1 cellular context compared by ENCODE assay signal in the genomic region with DNA sequence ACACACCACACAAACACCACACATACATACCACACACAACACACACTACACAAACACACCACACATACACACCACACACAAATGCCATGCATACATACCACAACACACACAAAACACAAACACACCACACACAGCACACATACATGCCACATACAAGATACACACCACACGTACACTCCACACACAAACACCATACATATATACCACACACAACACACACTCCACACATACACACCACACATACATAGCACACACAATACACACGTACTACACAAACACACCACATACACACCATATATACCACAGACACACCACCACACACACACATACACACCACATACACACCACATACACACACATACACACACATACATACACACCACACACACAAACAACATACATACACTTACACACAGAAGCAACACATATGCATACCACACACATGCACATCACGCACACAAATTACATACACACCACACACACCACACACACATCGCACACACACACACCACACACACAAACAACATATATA.
TF ChIP-seq lines count a peak whose summit lies in the region.

No MANE protein-coding gene starts in this region.

TF ChIP-seq in HEK293, 187 proteins besides CTCF, POLR2A, EP300 and RAD21 (continued from another document):
- TF ChIP-seq, protein P1, sequence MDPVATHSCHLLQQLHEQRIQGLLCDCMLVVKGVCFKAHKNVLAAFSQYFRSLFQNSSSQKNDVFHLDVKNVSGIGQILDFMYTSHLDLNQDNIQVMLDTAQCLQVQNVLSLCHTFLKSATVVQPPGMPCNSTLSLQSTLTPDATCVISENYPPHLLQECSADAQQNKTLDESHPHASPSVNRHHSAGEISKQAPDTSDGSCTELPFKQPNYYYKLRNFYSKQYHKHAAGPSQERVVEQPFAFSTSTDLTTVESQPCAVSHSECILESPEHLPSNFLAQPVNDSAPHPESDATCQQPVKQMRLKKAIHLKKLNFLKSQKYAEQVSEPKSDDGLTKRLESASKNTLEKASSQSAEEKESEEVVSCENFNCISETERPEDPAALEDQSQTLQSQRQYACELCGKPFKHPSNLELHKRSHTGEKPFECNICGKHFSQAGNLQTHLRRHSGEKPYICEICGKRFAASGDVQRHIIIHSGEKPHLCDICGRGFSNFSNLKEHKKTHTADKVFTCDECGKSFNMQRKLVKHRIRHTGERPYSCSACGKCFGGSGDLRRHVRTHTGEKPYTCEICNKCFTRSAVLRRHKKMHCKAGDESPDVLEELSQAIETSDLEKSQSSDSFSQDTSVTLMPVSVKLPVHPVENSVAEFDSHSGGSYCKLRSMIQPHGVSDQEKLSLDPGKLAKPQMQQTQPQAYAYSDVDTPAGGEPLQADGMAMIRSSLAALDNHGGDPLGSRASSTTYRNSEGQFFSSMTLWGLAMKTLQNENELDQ (tag by site-specific recombination; IDR thresholded peaks at IDR 0.05; ENCODE audit: low read depth): no peak
- TF ChIP-seq ZNF785 (tag by site-specific recombination; IDR thresholded peaks at IDR 0.05) (no peak; the same call in 1 of the 2 replicates), ZNF184 (tag by site-specific recombination; IDR thresholded peaks at IDR 0.05) (no peak), ZNF274 (IDR thresholded peaks at IDR 0.05; ENCODE audit: low read length) (no peak), ZNF274 (tag by site-specific recombination; IDR thresholded peaks at IDR 0.05; ENCODE audit: borderline replicate concordance) (peak; percentile 62; the same call in 1 of the 2 replicates), ZNF677 (tag by site-specific recombination; IDR thresholded peaks at IDR 0.05) (no peak), ZNF600 (tag by site-specific recombination; IDR thresholded peaks at IDR 0.05) (no peak), TCF7L2 (IDR thresholded peaks at IDR 0.05; ENCODE audit: borderline replicate concordance, low read depth, low read length) (no peak), ZNF544 (tag by site-specific recombination; IDR thresholded peaks at IDR 0.05) (peak; percentile 15), ZNF664 (tag by site-specific recombination; IDR thresholded peaks at IDR 0.05) (no peak), ZNF629 (tag by site-specific recombination; IDR thresholded peaks at IDR 0.05) (no peak), ZNF549 (tag by site-specific recombination; IDR thresholded peaks at IDR 0.05) (no peak), ZNF670 (tag by site-specific recombination; IDR thresholded peaks at IDR 0.05; ENCODE audit: low read depth) (0 out of 2 replicates have a peak, but pooled peaks have one; percentile 37), ZEB2 (tag by site-specific recombination; IDR thresholded peaks at IDR 0.05) (no peak), ZFP41 (tag by site-specific recombination; IDR thresholded peaks at IDR 0.05; ENCODE audit: borderline replicate concordance) (peak; percentile 5; the same call in 1 of the 2 replicates), IKZF3 (tag by site-specific recombination; IDR thresholded peaks at IDR 0.05) (no peak), ZNF341 (tag by site-specific recombination; IDR thresholded peaks at IDR 0.05; ENCODE audit: low read depth) (no peak), KLF1 (tag by site-specific recombination; IDR thresholded peaks at IDR 0.05) (no peak), ZNF514 (tag by site-specific recombination; IDR thresholded peaks at IDR 0.05) (no peak), ZNF707 (tag by site-specific recombination; IDR thresholded peaks at IDR 0.05) (0 out of 2 replicates have a peak, but pooled peaks have one; percentile 34), YY2 (tag by site-specific recombination; IDR thresholded peaks at IDR 0.05) (peak; percentile 50; the same call in 1 of the 2 replicates), ZNF112 (tag by site-specific recombination; IDR thresholded peaks at IDR 0.05) (0 out of 2 replicates have a peak, but pooled peaks have one; percentile 6), ZNF354C (tag by site-specific recombination; IDR thresholded peaks at IDR 0.05; ENCODE audit: borderline replicate concordance, low read depth) (peak; percentile 8; the same call in 1 of the 2 replicates), OVOL3 (tag by site-specific recombination; IDR thresholded peaks at IDR 0.05) (no peak), BCL11A (tag by site-specific recombination; IDR thresholded peaks at IDR 0.05; ENCODE audit: low read depth) (no peak), ZNF202 (tag by site-specific recombination; IDR thresholded peaks at IDR 0.05; ENCODE audit: borderline replicate concordance) (0 out of 2 replicates have a peak, but pooled peaks have one; percentile 5), ZNF571 (tag by site-specific recombination; IDR thresholded peaks at IDR 0.05) (no peak), GLIS2 (tag by site-specific recombination; IDR thresholded peaks at IDR 0.05) (no peak)
- TF ChIP-seq, protein P2, sequence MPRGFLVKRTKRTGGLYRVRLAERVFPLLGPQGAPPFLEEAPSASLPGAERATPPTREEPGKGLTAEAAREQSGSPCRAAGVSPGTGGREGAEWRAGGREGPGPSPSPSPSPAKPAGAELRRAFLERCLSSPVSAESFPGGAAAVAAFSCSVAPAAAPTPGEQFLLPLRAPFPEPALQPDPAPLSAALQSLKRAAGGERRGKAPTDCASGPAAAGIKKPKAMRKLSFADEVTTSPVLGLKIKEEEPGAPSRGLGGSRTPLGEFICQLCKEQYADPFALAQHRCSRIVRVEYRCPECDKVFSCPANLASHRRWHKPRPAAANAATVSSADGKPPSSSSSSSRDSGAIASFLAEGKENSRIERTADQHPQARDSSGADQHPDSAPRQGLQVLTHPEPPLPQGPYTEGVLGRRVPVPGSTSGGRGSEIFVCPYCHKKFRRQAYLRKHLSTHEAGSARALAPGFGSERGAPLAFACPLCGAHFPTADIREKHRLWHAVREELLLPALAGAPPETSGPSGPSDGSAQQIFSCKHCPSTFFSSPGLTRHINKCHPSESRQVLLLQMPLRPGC (tag by site-specific recombination; IDR thresholded peaks at IDR 0.05): peak; percentile 50; the same call in 1 of the 2 replicates
- TF ChIP-seq, protein P3, sequence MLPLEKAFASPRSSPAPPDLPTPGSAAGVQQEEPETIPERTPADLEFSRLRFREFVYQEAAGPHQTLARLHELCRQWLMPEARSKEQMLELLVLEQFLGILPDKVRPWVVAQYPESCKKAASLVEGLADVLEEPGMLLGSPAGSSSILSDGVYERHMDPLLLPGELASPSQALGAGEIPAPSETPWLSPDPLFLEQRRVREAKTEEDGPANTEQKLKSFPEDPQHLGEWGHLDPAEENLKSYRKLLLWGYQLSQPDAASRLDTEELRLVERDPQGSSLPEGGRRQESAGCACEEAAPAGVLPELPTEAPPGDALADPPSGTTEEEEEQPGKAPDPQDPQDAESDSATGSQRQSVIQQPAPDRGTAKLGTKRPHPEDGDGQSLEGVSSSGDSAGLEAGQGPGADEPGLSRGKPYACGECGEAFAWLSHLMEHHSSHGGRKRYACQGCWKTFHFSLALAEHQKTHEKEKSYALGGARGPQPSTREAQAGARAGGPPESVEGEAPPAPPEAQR (tag by site-specific recombination; IDR thresholded peaks at IDR 0.05): peak; percentile 29; the same call in 1 of the 2 replicates
- TF ChIP-seq, protein P4, sequence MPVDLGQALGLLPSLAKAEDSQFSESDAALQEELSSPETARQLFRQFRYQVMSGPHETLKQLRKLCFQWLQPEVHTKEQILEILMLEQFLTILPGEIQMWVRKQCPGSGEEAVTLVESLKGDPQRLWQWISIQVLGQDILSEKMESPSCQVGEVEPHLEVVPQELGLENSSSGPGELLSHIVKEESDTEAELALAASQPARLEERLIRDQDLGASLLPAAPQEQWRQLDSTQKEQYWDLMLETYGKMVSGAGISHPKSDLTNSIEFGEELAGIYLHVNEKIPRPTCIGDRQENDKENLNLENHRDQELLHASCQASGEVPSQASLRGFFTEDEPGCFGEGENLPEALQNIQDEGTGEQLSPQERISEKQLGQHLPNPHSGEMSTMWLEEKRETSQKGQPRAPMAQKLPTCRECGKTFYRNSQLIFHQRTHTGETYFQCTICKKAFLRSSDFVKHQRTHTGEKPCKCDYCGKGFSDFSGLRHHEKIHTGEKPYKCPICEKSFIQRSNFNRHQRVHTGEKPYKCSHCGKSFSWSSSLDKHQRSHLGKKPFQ (tag by site-specific recombination; IDR thresholded peaks at IDR 0.05): peak; percentile 56
- TF ChIP-seq, protein P5, sequence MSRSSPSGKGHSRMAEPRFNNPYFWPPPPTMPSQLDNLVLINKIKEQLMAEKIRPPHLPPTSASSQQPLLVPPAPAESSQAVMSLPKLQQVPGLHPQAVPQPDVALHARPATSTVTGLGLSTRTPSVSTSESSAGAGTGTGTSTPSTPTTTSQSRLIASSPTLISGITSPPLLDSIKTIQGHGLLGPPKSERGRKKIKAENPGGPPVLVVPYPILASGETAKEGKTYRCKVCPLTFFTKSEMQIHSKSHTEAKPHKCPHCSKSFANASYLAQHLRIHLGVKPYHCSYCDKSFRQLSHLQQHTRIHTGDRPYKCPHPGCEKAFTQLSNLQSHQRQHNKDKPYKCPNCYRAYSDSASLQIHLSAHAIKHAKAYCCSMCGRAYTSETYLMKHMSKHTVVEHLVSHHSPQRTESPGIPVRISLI (tag by site-specific recombination; IDR thresholded peaks at IDR 0.05): no peak
- TF ChIP-seq, protein P6, sequence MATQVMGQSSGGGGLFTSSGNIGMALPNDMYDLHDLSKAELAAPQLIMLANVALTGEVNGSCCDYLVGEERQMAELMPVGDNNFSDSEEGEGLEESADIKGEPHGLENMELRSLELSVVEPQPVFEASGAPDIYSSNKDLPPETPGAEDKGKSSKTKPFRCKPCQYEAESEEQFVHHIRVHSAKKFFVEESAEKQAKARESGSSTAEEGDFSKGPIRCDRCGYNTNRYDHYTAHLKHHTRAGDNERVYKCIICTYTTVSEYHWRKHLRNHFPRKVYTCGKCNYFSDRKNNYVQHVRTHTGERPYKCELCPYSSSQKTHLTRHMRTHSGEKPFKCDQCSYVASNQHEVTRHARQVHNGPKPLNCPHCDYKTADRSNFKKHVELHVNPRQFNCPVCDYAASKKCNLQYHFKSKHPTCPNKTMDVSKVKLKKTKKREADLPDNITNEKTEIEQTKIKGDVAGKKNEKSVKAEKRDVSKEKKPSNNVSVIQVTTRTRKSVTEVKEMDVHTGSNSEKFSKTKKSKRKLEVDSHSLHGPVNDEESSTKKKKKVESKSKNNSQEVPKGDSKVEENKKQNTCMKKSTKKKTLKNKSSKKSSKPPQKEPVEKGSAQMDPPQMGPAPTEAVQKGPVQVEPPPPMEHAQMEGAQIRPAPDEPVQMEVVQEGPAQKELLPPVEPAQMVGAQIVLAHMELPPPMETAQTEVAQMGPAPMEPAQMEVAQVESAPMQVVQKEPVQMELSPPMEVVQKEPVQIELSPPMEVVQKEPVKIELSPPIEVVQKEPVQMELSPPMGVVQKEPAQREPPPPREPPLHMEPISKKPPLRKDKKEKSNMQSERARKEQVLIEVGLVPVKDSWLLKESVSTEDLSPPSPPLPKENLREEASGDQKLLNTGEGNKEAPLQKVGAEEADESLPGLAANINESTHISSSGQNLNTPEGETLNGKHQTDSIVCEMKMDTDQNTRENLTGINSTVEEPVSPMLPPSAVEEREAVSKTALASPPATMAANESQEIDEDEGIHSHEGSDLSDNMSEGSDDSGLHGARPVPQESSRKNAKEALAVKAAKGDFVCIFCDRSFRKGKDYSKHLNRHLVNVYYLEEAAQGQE (tag by site-specific recombination; IDR thresholded peaks at IDR 0.05): no peak
- TF ChIP-seq, protein P7, sequence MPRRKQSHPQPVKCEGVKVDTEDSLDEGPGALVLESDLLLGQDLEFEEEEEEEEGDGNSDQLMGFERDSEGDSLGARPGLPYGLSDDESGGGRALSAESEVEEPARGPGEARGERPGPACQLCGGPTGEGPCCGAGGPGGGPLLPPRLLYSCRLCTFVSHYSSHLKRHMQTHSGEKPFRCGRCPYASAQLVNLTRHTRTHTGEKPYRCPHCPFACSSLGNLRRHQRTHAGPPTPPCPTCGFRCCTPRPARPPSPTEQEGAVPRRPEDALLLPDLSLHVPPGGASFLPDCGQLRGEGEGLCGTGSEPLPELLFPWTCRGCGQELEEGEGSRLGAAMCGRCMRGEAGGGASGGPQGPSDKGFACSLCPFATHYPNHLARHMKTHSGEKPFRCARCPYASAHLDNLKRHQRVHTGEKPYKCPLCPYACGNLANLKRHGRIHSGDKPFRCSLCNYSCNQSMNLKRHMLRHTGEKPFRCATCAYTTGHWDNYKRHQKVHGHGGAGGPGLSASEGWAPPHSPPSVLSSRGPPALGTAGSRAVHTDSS (tag by site-specific recombination; IDR thresholded peaks at IDR 0.05): no peak
- TF ChIP-seq, protein P8, sequence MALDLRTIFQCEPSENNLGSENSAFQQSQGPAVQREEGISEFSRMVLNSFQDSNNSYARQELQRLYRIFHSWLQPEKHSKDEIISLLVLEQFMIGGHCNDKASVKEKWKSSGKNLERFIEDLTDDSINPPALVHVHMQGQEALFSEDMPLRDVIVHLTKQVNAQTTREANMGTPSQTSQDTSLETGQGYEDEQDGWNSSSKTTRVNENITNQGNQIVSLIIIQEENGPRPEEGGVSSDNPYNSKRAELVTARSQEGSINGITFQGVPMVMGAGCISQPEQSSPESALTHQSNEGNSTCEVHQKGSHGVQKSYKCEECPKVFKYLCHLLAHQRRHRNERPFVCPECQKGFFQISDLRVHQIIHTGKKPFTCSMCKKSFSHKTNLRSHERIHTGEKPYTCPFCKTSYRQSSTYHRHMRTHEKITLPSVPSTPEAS (tag by site-specific recombination; IDR thresholded peaks at IDR 0.05): peak; percentile 64
- TF ChIP-seq, protein P9, sequence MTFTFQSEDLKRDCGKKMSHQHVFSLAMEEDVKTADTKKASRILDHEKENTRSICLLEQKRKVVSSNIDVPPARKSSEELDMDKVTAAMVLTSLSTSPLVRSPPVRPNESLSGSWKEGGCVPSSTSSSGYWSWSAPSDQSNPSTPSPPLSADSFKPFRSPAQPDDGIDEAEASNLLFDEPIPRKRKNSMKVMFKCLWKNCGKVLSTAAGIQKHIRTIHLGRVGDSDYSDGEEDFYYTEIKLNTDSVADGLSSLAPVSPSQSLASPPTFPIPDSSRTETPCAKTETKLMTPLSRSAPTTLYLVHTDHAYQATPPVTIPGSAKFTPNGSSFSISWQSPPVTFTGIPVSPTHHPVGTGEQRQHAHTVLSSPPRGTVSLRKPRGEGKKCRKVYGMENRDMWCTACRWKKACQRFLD (tag by site-specific recombination; IDR thresholded peaks at IDR 0.05): peak; percentile 66; the same call in 1 of the 2 replicates
